Comparison of ENCODE assay signal across 12 cellular contexts in the genomic region with DNA sequence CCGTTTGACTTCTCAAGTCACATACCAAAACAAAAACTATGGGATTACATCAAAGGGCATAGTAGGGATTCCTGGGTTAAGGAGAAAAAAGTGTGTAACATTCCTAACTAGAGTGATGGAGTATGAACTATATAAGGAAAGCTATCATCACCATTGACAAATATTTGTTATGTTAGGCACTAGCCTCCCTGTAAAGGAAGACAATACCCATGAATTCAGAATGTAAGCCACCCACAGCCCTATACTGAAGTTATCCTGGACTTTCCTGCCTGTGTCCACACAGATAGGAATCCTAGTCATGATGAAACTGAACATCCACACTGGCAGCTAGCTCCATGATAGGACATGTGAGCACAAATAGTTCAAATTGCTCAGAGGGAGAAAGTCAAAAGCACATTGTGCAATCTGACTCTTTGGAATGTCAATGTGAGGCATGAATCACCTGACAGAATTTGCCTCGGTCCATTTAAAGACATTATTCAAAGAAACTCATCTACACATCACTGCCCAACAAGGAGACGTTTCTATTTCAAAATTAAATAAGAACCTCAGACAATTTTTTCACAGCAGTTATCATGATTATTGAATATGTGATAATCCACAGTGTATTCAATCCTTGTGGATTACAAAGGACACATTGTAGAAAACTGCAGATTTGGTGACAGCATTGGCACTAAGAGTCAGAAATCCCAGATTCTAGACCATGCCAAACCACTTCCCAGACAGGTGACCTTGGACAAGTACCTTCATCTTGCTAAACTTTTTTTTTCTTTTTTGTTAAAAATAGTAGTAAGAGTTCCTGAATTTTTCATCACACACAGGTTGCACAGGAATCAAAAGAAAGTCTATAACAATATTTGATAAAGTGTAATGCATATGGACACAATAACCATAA.
DNase-seq lines count a peak whose midpoint lies in the region; ATAC-seq and TF ChIP-seq lines count a peak whose summit lies in the region.
"Had no signal": no experiment of that assay in that cellular context is flagged by ENCODE, and none has a peak within 500 bp of the region (broad histone marks: within the 10 kb centered on the region; RNA-seq: fewer than 3 reads in every experiment).

No MANE protein-coding gene starts in this region.

- H3K18ac ChIP-seq in neuronal stem cell (ENCODE audit: low read length): no peak overlapping the region

- H4K8ac ChIP-seq in neuronal stem cell (ENCODE audit: low read depth, low read length): no peak overlapping the region

- no peak for TF ChIP-seq CTCF in fibroblast of pulmonary artery (IDR thresholded peaks at IDR 0.05; ENCODE audit: low read length, missing control alignments)

- no peaks in the 10 kb centered on the region for H3K36me3 ChIP-seq in SJCRH30
- no peaks in the 10 kb centered on the region for H3K36me3 ChIP-seq in neuronal stem cell (replicated peaks in 1 of 2; ENCODE audit: control insufficient read depth in 2 of 2, insufficient read depth in 2 of 2, low read length in 2 of 2)
- H3K36me3 ChIP-seq: transverse colon had no signal

- H4K91ac ChIP-seq in neuronal stem cell (ENCODE audit: low read depth, low read length, poor library complexity): no peak overlapping the region

- H3K9ac ChIP-seq in neuronal stem cell (ENCODE audit: low read depth, low read length, poor library complexity): no peak overlapping the region

- peaks cover 14% of the 10 kb centered on the region for H3K4me1 ChIP-seq in SJCRH30
- peaks cover 11 to 14% of the 10 kb centered on the region in 2 donors for H3K4me1 ChIP-seq in neuronal stem cell (ENCODE audit: control insufficient read depth in 2 of 2, insufficient read depth in 1 of 2, low read depth in 1 of 2, low read length in 2 of 2)
- H3K4me1 ChIP-seq: transverse colon had no signal

- no peak overlapping the region for H3K4ac ChIP-seq in neuronal stem cell (ENCODE audit: low read length)

- WGBS in neuronal stem cell (ENCODE audit: extremely low coverage in 2 of 2, insufficient read length in 2 of 2, insufficient replicate concordance in 1 of 2), 2 donors: no CpG with 5 or more reads among the region's 3 CpGs

- no peak overlapping the region for H3K14ac ChIP-seq in neuronal stem cell (ENCODE audit: low read length)

- H2AK5ac ChIP-seq in neuronal stem cell (ENCODE audit: low read depth, low read length): no peak overlapping the region

- DNase-seq in Caki2 (ENCODE audit: low read depth): peak; percentile 85
- peak; percentile 36 to 46 for DNase-seq in SJCRH30
- peak; percentile 100 for DNase-seq in fibroblast of pulmonary artery (ENCODE audit: low read depth)
- DNase-seq in neuronal stem cell (ENCODE audit: low spot score): no peak
- no peak for DNase-seq in NCI-H2029 (lab: John Stamatoyannopoulos, UW)
- no peak for DNase-seq in activated CD4-positive, alpha-beta T cell treated with anti-CD3 and anti-CD28 coated beads for 1 hour
- DNase-seq in nucleus accumbens (lab: John Stamatoyannopoulos, UW): no peak
- DNase-seq: dorsolateral prefrontal cortex, GF-D8, NCI-H1105 treated with DMSO at 0.1 percent for 48 hours, transverse colon had no signal

- in situ Hi-C loops in Caki2 (cut with HindIII; ENCODE audit: low pct_unique_long_range_greater_than_20kb, low sequenced_read_pairs): no loop called here

- H2BK12ac ChIP-seq in neuronal stem cell (ENCODE audit: low read length): no peak overlapping the region

- no peak overlapping the region for H2BK15ac ChIP-seq in neuronal stem cell (ENCODE audit: low read length)

- H3K4me3 ChIP-seq in SJCRH30: no peak overlapping the region
- no peak overlapping the region for H3K4me3 ChIP-seq in fibroblast of pulmonary artery (replicated peaks; ENCODE audit: low read depth, low read length)
- no peak overlapping the region for H3K4me3 ChIP-seq in neuronal stem cell (ENCODE audit: low read length in 2 of 2)
- H3K4me3 ChIP-seq: dorsolateral prefrontal cortex, transverse colon had no signal

- ATAC-seq in HG02798 (IDR thresholded peaks at IDR 0.05; ENCODE audit: poor library complexity, unreplicated experiment): no peak

- H3K4me2 ChIP-seq in neuronal stem cell (ENCODE audit: insufficient read depth, low read length, poor library complexity, severe bottlenecking): no peak overlapping the region

- H2BK120ac ChIP-seq in neuronal stem cell (ENCODE audit: low read depth, low read length): no peak overlapping the region

- no peak overlapping the region for H3K23ac ChIP-seq in neuronal stem cell (ENCODE audit: low read depth, low read length, poor library complexity)

- H3K79me1 ChIP-seq in neuronal stem cell (ENCODE audit: low read depth, low read length): no peaks in the 10 kb centered on the region

- H3K27me3 ChIP-seq in SJCRH30 (no peaks in the 10 kb centered on the region), neuronal stem cell (ENCODE audit: control insufficient read depth in 3 of 3, insufficient read depth in 3 of 3, low read depth in 1 of 3, low read length in 3 of 3) (no peaks in the 10 kb centered on the region)
- H3K27me3 ChIP-seq: dorsolateral prefrontal cortex, transverse colon had no signal

- H3K27ac ChIP-seq in SJCRH30 (peak overlapping the region; percentile 75), neuronal stem cell (replicated peaks; ENCODE audit: low read length) (peak overlapping the region; percentile 54)
- H3K27ac ChIP-seq: dorsolateral prefrontal cortex had no signal

- peak overlapping the region; percentile 64 for H2AFZ ChIP-seq in neuronal stem cell (ENCODE audit: low read length)

- no peak overlapping the region for H2BK5ac ChIP-seq in neuronal stem cell (ENCODE audit: low read length)

- H3K9me3 ChIP-seq in SJCRH30 (replicated peaks) (no peaks in the 10 kb centered on the region), neuronal stem cell (replicated peaks in 1 of 2; ENCODE audit: control insufficient read depth in 2 of 2, insufficient read depth in 1 of 2, low read depth in 1 of 2, low read length in 2 of 2) (peaks cover 2 to 5% of the 10 kb centered on the region in 2 donors)

Comparison
In these comparisons a context has a peak if more than half of its experiments do, and no peak if none do; other contexts are left out.
1. DNase-seq: peak in Caki2 (single experiment), SJCRH30 (2 of 2) and fibroblast of pulmonary artery (single experiment); none in neuronal stem cell (single experiment), NCI-H2029 (single experiment), activated CD4-positive, alpha-beta T cell treated with anti-CD3 and anti-CD28 coated beads for 1 hour (single experiment) and nucleus accumbens (0 of 56).